In genomic region chr5:43096916-43097315, GRCh38 we compare ENCODE assay signal across 18 cellular contexts. TPM values are rescaled to one million over a fixed set of nuclear protein-coding genes. Genes with fewer than 3 reads are reported as not detected.
DNase-seq lines count a peak whose midpoint lies in the region; ATAC-seq and TF ChIP-seq lines count a peak whose summit lies in the region.
"Had no signal": no experiment of that assay in that cellular context is flagged by ENCODE, and none has a peak within 500 bp of the region (broad histone marks: within the 10 kb centered on the region; RNA-seq: fewer than 3 reads in every experiment).

No MANE protein-coding gene starts in this region.

- no peaks in the 10 kb centered on the region for H3K27me3 Mint-ChIP-seq in T-helper 17 cell
- no peaks in the 10 kb centered on the region for H3K27me3 Mint-ChIP-seq in activated T-helper 2 cell treated with anti-CD3 and anti-CD28 coated beads, Interferon-gamma antibody, Interleukin-2, Interleukin-4, amounts not matched to agents 10 μg/mL and 5 μg/mL and 100 μg/mL, durations not matched to agents 14 hours and 24 hours and 36 hours (ENCODE audit: low read depth)
- H3K27me3 Mint-ChIP-seq: B cell had no signal

- H3K4me3 ChIP-seq in AG09309 (ENCODE audit: control insufficient read depth, low read depth, low read length): no peak overlapping the region
- H3K4me3 ChIP-seq in fibroblast of the aortic adventitia (ENCODE audit: low read depth, low read length): no peak overlapping the region
- H3K4me3 ChIP-seq: GM12878, HAP-1, K562 had no signal

- peaks cover 6% of the 10 kb centered on the region for H3K36me3 Mint-ChIP-seq in T-helper 17 cell (ENCODE audit: low read depth)
- peaks cover 3% of the 10 kb centered on the region for H3K36me3 Mint-ChIP-seq in activated T-helper 2 cell treated with anti-CD3 and anti-CD28 coated beads, Interferon-gamma antibody, Interleukin-2, Interleukin-4, amounts not matched to agents 10 μg/mL and 5 μg/mL and 100 μg/mL, durations not matched to agents 14 hours and 24 hours and 36 hours (ENCODE audit: low read depth)

- TF ChIP-seq CTCF in AG09309 (IDR thresholded peaks at IDR 0.05; ENCODE audit: control insufficient read depth, insufficient read depth, low read depth, low read length, missing control alignments) (no peak), fibroblast of the aortic adventitia (IDR thresholded peaks at IDR 0.05; ENCODE audit: insufficient read depth, low read length) (no peak)

- no peak overlapping the region for H3K4me3 Mint-ChIP-seq in T-helper 17 cell
- no peak overlapping the region for H3K4me3 Mint-ChIP-seq in activated T-helper 2 cell treated with anti-CD3 and anti-CD28 coated beads, Interferon-gamma antibody, Interleukin-2, Interleukin-4, amounts not matched to agents 10 μg/mL and 5 μg/mL and 100 μg/mL, durations not matched to agents 14 hours and 24 hours and 36 hours (ENCODE audit: low read depth)
- H3K4me3 Mint-ChIP-seq: B cell; CD8-positive, alpha-beta T cell had no signal

- peaks cover 14% of the 10 kb centered on the region for H3K4me1 Mint-ChIP-seq in T-helper 17 cell
- H3K4me1 Mint-ChIP-seq in activated T-helper 2 cell treated with anti-CD3 and anti-CD28 coated beads, Interferon-gamma antibody, Interleukin-2, Interleukin-4, amounts not matched to agents 10 μg/mL and 5 μg/mL and 100 μg/mL, durations not matched to agents 14 hours and 24 hours and 36 hours (ENCODE audit: low read depth): peaks cover 4% of the 10 kb centered on the region
- H3K4me1 Mint-ChIP-seq: B cell had no signal

- H3K27ac Mint-ChIP-seq in T-helper 17 cell: peak overlapping the region; percentile 66
- no peak overlapping the region for H3K27ac Mint-ChIP-seq in activated T-helper 2 cell treated with anti-CD3 and anti-CD28 coated beads, Interferon-gamma antibody, Interleukin-2, Interleukin-4, amounts not matched to agents 10 μg/mL and 5 μg/mL and 100 μg/mL, durations not matched to agents 14 hours and 24 hours and 36 hours
- H3K27ac Mint-ChIP-seq: B cell; CD8-positive, alpha-beta T cell had no signal

- DNase-seq in AG09309 (ENCODE audit: low read depth): peak; percentile 11
- peak; percentile 45 for DNase-seq in GM03348 (ENCODE audit: low spot score)
- no peak for DNase-seq in T-helper 17 cell
- DNase-seq in fibroblast of the aortic adventitia (ENCODE audit: low read depth): peak; percentile 56
- DNase-seq in activated T-helper 2 cell treated with anti-CD3 and anti-CD28 coated beads, Interferon-gamma antibody, Interleukin-2, Interleukin-4, amounts not matched to agents 10 μg/mL and 5 μg/mL and 100 μg/mL, durations not matched to agents 14 hours and 24 hours and 36 hours (ENCODE audit: low spot score): no peak
- DNase-seq: C1 segment of cervical spinal cord; CD8-positive, alpha-beta T cell; COR-L47; DND-41; GDM1; GOT3; Kasumi-1 had no signal

- ATAC-seq in T-helper 17 cell (no peak), HG02840 (IDR thresholded peaks at IDR 0.05; ENCODE audit: low FRiP score, unreplicated experiment) (no peak), HG03432 (IDR thresholded peaks at IDR 0.05; ENCODE audit: unreplicated experiment) (no peak)
- ATAC-seq: CD8-positive, alpha-beta T cell; GM12878; K562 had no signal

- H3K9me3 ChIP-seq in T-helper 17 cell (ENCODE audit: control insufficient read depth, low read length, poor library complexity, severe bottlenecking): no peaks in the 10 kb centered on the region
- H3K9me3 ChIP-seq: HAP-1 had no signal

- H3K9me3 Mint-ChIP-seq in activated T-helper 2 cell treated with anti-CD3 and anti-CD28 coated beads, Interferon-gamma antibody, Interleukin-2, Interleukin-4, amounts not matched to agents 10 μg/mL and 5 μg/mL and 100 μg/mL, durations not matched to agents 14 hours and 24 hours and 36 hours: no peaks in the 10 kb centered on the region
- H3K9me3 Mint-ChIP-seq: CD8-positive, alpha-beta T cell had no signal

- intact Hi-C loops in activated T-helper 2 cell treated with anti-CD3 and anti-CD28 coated beads, Interferon-gamma antibody, Interleukin-2, Interleukin-4, amounts not matched to agents 10 μg/mL and 5 μg/mL and 100 μg/mL, durations not matched to agents 14 hours and 24 hours and 36 hours (cut with micrococcal nuclease): no loop called here

RNA-seq across cellular contexts. Expression of gene ZNF131, which starts 23.8 kb away (rescaled TPM):
- total RNA-seq in T-helper 17 cell: 10 to 100 TPM; 68.0 to 69.9 TPM
- 42.3 and 43.7 TPM in 2 replicates for total RNA-seq in fibroblast of the aortic adventitia (ENCODE audit: low replicate concordance)
- total RNA-seq in activated T-helper 2 cell treated with anti-CD3 and anti-CD28 coated beads, Interferon-gamma antibody, Interleukin-2, Interleukin-4, amounts not matched to agents 10 μg/mL and 5 μg/mL and 100 μg/mL, durations not matched to agents 14 hours and 24 hours and 36 hours: 37.4 and 40.3 TPM in 2 replicates

RNA-seq across cellular contexts. Expression of gene ANXA2R, which starts 56.8 kb away (rescaled TPM):
- total RNA-seq in T-helper 17 cell: 10 to 100 TPM; 33.0 to 44.0 TPM
- total RNA-seq in fibroblast of the aortic adventitia (ENCODE audit: low replicate concordance): 3.0 and 3.4 TPM in 2 replicates
- 2.1 and 2.5 TPM in 2 replicates for total RNA-seq in activated T-helper 2 cell treated with anti-CD3 and anti-CD28 coated beads, Interferon-gamma antibody, Interleukin-2, Interleukin-4, amounts not matched to agents 10 μg/mL and 5 μg/mL and 100 μg/mL, durations not matched to agents 14 hours and 24 hours and 36 hours

Comparison
In these comparisons a context has a peak if more than half of its experiments do, and no peak if none do; other contexts are left out.
1. DNase-seq: peak in AG09309 (single experiment), GM03348 (single experiment) and fibroblast of the aortic adventitia (single experiment); none in T-helper 17 cell (0 of 3) and activated T-helper 2 cell treated with anti-CD3 and anti-CD28 coated beads, Interferon-gamma antibody, Interleukin-2, Interleukin-4, amounts not matched to agents 10 μg/mL and 5 μg/mL and 100 μg/mL, durations not matched to agents 14 hours and 24 hours and 36 hours (single experiment).